In the genomic region with DNA sequence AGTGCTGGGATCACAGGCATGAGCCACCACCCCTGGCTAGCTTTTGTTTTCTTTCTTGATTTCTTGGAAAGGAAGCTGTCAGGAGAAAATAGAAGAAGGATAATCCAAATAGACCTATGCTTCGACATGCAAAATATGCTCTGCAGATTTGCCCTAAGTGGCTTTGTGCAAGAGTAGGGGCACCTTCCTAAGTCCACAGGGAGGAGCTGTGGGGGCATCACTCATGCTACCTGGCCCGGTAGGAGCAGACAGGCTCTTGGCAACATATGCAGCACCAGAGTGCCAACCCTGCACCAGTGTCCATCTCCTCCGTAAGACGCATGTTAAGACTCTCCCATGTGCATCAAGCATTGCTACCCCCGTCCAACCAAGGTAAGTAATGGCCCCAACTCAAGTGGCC, we compare ENCODE assay signal across 2 cellular contexts.
TF ChIP-seq lines count a peak whose summit lies in the region.

No MANE protein-coding gene starts in this region.

TF ChIP-seq in HCT116, 20 proteins besides CTCF, POLR2A, EP300 and RAD21:
- TF ChIP-seq POLR2AphosphoS5 (IDR thresholded peaks at IDR 0.05; ENCODE audit: low read depth, low read length) (no peak), ZFX (IDR thresholded peaks at IDR 0.05) (no peak), YY1 (IDR thresholded peaks at IDR 0.05; ENCODE audit: extremely low read depth, insufficient replicate concordance, low read depth, low read length) (no peak), SP1 (IDR thresholded peaks at IDR 0.05; ENCODE audit: low read depth) (no peak), SIN3A (IDR thresholded peaks at IDR 0.05; ENCODE audit: low read depth) (no peak), JUND (IDR thresholded peaks at IDR 0.05) (no peak), ELF1 (IDR thresholded peaks at IDR 0.05; ENCODE audit: borderline replicate concordance, low read depth) (no peak), FOSL1 (IDR thresholded peaks at IDR 0.05; ENCODE audit: low read depth) (no peak), TCF7L2 (IDR thresholded peaks at IDR 0.05; ENCODE audit: borderline replicate concordance, extremely low read depth, insufficient read depth, insufficient read length) (no peak), EGR1 (IDR thresholded peaks at IDR 0.05; ENCODE audit: low read depth) (no peak), EZH2 (IDR thresholded peaks at IDR 0.05) (no peak), ZNF274 (IDR thresholded peaks at IDR 0.05; ENCODE audit: low read depth, low read length) (no peak), SRF (IDR thresholded peaks at IDR 0.05; ENCODE audit: low read depth) (no peak), CBX3 (IDR thresholded peaks at IDR 0.05; ENCODE audit: low read depth) (no peak), CEBPB (IDR thresholded peaks at IDR 0.05; ENCODE audit: low read depth) (no peak)
- TF ChIP-seq, protein P1, sequence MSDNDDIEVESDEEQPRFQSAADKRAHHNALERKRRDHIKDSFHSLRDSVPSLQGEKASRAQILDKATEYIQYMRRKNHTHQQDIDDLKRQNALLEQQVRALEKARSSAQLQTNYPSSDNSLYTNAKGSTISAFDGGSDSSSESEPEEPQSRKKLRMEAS (IDR thresholded peaks at IDR 0.05) = no peak
- TF ChIP-seq, protein P2, sequence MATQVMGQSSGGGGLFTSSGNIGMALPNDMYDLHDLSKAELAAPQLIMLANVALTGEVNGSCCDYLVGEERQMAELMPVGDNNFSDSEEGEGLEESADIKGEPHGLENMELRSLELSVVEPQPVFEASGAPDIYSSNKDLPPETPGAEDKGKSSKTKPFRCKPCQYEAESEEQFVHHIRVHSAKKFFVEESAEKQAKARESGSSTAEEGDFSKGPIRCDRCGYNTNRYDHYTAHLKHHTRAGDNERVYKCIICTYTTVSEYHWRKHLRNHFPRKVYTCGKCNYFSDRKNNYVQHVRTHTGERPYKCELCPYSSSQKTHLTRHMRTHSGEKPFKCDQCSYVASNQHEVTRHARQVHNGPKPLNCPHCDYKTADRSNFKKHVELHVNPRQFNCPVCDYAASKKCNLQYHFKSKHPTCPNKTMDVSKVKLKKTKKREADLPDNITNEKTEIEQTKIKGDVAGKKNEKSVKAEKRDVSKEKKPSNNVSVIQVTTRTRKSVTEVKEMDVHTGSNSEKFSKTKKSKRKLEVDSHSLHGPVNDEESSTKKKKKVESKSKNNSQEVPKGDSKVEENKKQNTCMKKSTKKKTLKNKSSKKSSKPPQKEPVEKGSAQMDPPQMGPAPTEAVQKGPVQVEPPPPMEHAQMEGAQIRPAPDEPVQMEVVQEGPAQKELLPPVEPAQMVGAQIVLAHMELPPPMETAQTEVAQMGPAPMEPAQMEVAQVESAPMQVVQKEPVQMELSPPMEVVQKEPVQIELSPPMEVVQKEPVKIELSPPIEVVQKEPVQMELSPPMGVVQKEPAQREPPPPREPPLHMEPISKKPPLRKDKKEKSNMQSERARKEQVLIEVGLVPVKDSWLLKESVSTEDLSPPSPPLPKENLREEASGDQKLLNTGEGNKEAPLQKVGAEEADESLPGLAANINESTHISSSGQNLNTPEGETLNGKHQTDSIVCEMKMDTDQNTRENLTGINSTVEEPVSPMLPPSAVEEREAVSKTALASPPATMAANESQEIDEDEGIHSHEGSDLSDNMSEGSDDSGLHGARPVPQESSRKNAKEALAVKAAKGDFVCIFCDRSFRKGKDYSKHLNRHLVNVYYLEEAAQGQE (IDR thresholded peaks at IDR 0.05; ENCODE audit: low read depth) = no peak
- TF ChIP-seq, protein P3, sequence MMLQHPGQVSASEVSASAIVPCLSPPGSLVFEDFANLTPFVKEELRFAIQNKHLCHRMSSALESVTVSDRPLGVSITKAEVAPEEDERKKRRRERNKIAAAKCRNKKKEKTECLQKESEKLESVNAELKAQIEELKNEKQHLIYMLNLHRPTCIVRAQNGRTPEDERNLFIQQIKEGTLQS (IDR thresholded peaks at IDR 0.05) = no peak
- TF ChIP-seq, protein P4, sequence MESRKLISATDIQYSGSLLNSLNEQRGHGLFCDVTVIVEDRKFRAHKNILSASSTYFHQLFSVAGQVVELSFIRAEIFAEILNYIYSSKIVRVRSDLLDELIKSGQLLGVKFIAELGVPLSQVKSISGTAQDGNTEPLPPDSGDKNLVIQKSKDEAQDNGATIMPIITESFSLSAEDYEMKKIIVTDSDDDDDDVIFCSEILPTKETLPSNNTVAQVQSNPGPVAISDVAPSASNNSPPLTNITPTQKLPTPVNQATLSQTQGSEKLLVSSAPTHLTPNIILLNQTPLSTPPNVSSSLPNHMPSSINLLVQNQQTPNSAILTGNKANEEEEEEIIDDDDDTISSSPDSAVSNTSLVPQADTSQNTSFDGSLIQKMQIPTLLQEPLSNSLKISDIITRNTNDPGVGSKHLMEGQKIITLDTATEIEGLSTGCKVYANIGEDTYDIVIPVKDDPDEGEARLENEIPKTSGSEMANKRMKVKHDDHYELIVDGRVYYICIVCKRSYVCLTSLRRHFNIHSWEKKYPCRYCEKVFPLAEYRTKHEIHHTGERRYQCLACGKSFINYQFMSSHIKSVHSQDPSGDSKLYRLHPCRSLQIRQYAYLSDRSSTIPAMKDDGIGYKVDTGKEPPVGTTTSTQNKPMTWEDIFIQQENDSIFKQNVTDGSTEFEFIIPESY (IDR thresholded peaks at IDR 0.05; ENCODE audit: extremely low read depth, insufficient replicate concordance, low read length) = no peak

TF ChIP-seq in H1, 55 proteins besides CTCF, POLR2A, EP300 and RAD21:
- TF ChIP-seq, protein P5, sequence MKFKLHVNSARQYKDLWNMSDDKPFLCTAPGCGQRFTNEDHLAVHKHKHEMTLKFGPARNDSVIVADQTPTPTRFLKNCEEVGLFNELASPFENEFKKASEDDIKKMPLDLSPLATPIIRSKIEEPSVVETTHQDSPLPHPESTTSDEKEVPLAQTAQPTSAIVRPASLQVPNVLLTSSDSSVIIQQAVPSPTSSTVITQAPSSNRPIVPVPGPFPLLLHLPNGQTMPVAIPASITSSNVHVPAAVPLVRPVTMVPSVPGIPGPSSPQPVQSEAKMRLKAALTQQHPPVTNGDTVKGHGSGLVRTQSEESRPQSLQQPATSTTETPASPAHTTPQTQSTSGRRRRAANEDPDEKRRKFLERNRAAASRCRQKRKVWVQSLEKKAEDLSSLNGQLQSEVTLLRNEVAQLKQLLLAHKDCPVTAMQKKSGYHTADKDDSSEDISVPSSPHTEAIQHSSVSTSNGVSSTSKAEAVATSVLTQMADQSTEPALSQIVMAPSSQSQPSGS (IDR thresholded peaks at IDR 0.05; ENCODE audit: low read length) = no peak
- no peak for TF ChIP-seq HDAC2 (IDR thresholded peaks at IDR 0.05; ENCODE audit: borderline replicate concordance in 1 of 2, low read depth in 2 of 2, low read length in 2 of 2)
- no peak for TF ChIP-seq RFX5 (IDR thresholded peaks at IDR 0.05; ENCODE audit: borderline replicate concordance, low read depth, low read length)
- no peak for TF ChIP-seq CBX5 (IDR thresholded peaks at IDR 0.05; ENCODE audit: low read depth, low read length)
- TF ChIP-seq POLR2AphosphoS5 (IDR thresholded peaks at IDR 0.05; ENCODE audit: low read depth, low read length) = no peak
- no peak for TF ChIP-seq EGR1 (IDR thresholded peaks at IDR 0.05; ENCODE audit: borderline replicate concordance, low read depth, low read length)
- no peak for TF ChIP-seq CHD1 (IDR thresholded peaks at IDR 0.05; ENCODE audit: low read depth, low read length)
- TF ChIP-seq ZNF274 (IDR thresholded peaks at IDR 0.05; ENCODE audit: borderline replicate concordance, extremely low read depth, low read length) = no peak
- no peak for TF ChIP-seq NANOG (IDR thresholded peaks at IDR 0.05; ENCODE audit: insufficient read depth, low read depth, low read length, poor library complexity, severe bottlenecking)
- TF ChIP-seq CBX8 (IDR thresholded peaks at IDR 0.05; ENCODE audit: borderline replicate concordance, low read depth, low read length) = no peak
- TF ChIP-seq TAF1 (IDR thresholded peaks at IDR 0.05; ENCODE audit: low read depth, low read length) = no peak
